In the genomic region with DNA sequence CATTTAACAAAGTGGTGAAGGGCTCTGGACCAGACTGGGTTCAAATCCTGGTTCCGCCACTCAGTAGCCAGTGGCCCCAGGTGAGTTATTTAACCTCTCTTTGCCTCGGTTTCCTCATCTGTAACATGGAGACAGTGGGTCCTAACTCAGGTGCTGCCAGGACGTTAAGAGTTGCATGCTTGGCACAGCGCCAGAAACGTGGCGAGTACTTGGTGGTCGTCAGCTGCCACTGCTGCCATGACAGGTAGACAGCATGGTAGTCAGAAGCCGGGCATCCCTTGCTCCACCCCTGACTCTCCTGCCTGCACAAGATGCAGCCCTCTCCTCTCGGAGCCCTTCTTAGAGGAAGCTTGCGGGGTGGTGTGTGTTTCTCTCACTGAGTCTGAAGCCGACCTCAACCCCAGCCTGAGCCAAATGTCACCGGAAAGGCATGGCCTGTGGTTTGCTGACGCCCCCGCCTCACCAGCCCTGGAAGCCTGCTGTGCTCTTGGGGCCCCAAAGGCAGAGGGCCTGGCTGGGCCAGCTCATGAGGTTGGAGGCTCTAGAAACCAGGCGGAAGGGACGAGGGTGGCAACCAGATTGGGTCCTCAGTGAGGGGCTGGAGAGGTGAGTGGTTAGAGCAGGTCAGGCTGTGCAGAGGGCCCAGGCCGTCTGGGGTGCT, we compare ENCODE assay signal across 8 cellular contexts.
DNase-seq lines count a peak whose midpoint lies in the region; ATAC-seq and TF ChIP-seq lines count a peak whose summit lies in the region.

No MANE protein-coding gene starts in this region.

- H3K79me1 ChIP-seq in trophoblast cell (ENCODE audit: low read length) = no peaks in the 10 kb centered on the region

- no peak overlapping the region for H3K9ac ChIP-seq in trophoblast cell (ENCODE audit: low read length)

- no peak overlapping the region for H3K4me2 ChIP-seq in trophoblast cell (ENCODE audit: low read length)

- DNase-seq in RWPE2 (ENCODE audit: low spot score) (no peak), trophoblast cell (no peak), NCI-H2196 treated with DMSO at 0.1 percent for 48 hours (lab: John Stamatoyannopoulos, UW; ENCODE audit: unreplicated experiment) (no peak), tibial nerve (ENCODE audit: low spot score in 2 of 2) (no peak)
- DNase-seq in activated gamma-delta T cell treated with anti-CD3 and anti-CD28 coated beads, Interleukin-2, amount 50 U/mL, for 16 hours (ENCODE audit: low read depth) = peak; percentile 69

- H3K4me1 ChIP-seq in RWPE2 (ENCODE audit: insufficient read depth, poor library complexity, severe bottlenecking) = no peaks in the 10 kb centered on the region
- H3K4me1 ChIP-seq in trophoblast cell (ENCODE audit: control insufficient read depth in 1 of 2, insufficient read depth in 2 of 2, low read length in 2 of 2) = peaks cover 8 to 9% of the 10 kb centered on the region in 2 experiments
- H3K4me1 ChIP-seq in tibial nerve = peaks cover 0 to 45% (median 18%) of the 10 kb centered on the region in 4 donors

- H2BK5ac ChIP-seq in trophoblast cell (ENCODE audit: low read depth, low read length, poor library complexity) = no peak overlapping the region

- peak overlapping the region; percentile 34 for H2BK12ac ChIP-seq in trophoblast cell (ENCODE audit: low read length)

- H3K36me3 ChIP-seq in RWPE2 (ENCODE audit: low read depth) (no peaks in the 10 kb centered on the region), trophoblast cell (ENCODE audit: control insufficient read depth in 1 of 2, insufficient read depth in 2 of 2, low read length in 2 of 2) (no peaks in the 10 kb centered on the region), tibial nerve (no peaks in the 10 kb centered on the region)

- peak overlapping the region; percentile 2 for H3K14ac ChIP-seq in trophoblast cell (ENCODE audit: low read length)

- no peak overlapping the region for H3K18ac ChIP-seq in trophoblast cell (ENCODE audit: low read length)

- TF ChIP-seq EP300 in tibial nerve (IDR thresholded peaks at IDR 0.05) = no peak

- no CpG with 5 or more reads among the region's 17 CpGs for whole genome bisulfite sequencing in trophoblast cell (ENCODE audit: extremely low coverage, insufficient coverage, insufficient read length)
- 38 to 58% methylated on average over 14 to 17 of the region's 17 CpGs for WGBS in tibial nerve, 2 donors

- no peak overlapping the region for H4K12ac ChIP-seq in trophoblast cell (ENCODE audit: low read depth, low read length)

- no peak overlapping the region for H2BK120ac ChIP-seq in trophoblast cell (ENCODE audit: insufficient read depth, low read length, poor library complexity)

- no peak overlapping the region for H4K91ac ChIP-seq in trophoblast cell (ENCODE audit: low read depth, low read length)

- ATAC-seq in GM21381 (IDR thresholded peaks at IDR 0.05; ENCODE audit: unreplicated experiment) = peak; percentile 59
- 0 out of 3 replicates have a peak, but pooled peaks have one; percentile 5 for ATAC-seq in RWPE2 (ENCODE audit: low read depth)
- ATAC-seq in HG03439 (IDR thresholded peaks at IDR 0.05; ENCODE audit: unreplicated experiment) = no peak
- ATAC-seq in HG03196 (IDR thresholded peaks at IDR 0.05; ENCODE audit: unreplicated experiment) = no peak

- H3K4ac ChIP-seq in trophoblast cell (ENCODE audit: low read depth, low read length) = no peak overlapping the region

- no peak overlapping the region for H3K27ac ChIP-seq in RWPE2 (ENCODE audit: poor library complexity, severe bottlenecking)
- H3K27ac ChIP-seq in trophoblast cell (ENCODE audit: low read depth, low read length) = no peak overlapping the region
- peak overlapping the region in 2 of 4 donors; percentile 20 to 44 for H3K27ac ChIP-seq in tibial nerve

- H4K8ac ChIP-seq in trophoblast cell (ENCODE audit: low read depth, low read length) = no peak overlapping the region

- H3K23ac ChIP-seq in trophoblast cell (ENCODE audit: low read length) = no peak overlapping the region

- no peak overlapping the region for H2AFZ ChIP-seq in trophoblast cell (ENCODE audit: insufficient read depth, low read length, poor library complexity)

- H3K27me3 ChIP-seq in RWPE2 (ENCODE audit: insufficient read depth, poor library complexity, severe bottlenecking) (no peaks in the 10 kb centered on the region), trophoblast cell (ENCODE audit: insufficient read depth, low read length) (no peaks in the 10 kb centered on the region), tibial nerve (no peaks in the 10 kb centered on the region)

- no peak overlapping the region for H3K4me3 ChIP-seq in RWPE2 (ENCODE audit: severe bottlenecking)
- no peak overlapping the region for H3K4me3 ChIP-seq in trophoblast cell (ENCODE audit: low read depth, low read length)
- H3K4me3 ChIP-seq in tibial nerve = no peak overlapping the region

- no peaks in the 10 kb centered on the region for H3K79me2 ChIP-seq in trophoblast cell (ENCODE audit: control insufficient read depth, insufficient read depth, low read length, poor library complexity)

- H3K9me3 ChIP-seq in RWPE2 (ENCODE audit: severe bottlenecking) (no peaks in the 10 kb centered on the region), trophoblast cell (ENCODE audit: insufficient read depth, low read depth, low read length) (no peaks in the 10 kb centered on the region), tibial nerve (no peaks in the 10 kb centered on the region)

- peak overlapping the region; percentile 24 for H2AK5ac ChIP-seq in trophoblast cell (ENCODE audit: low read length)

- TF ChIP-seq CTCF in RWPE2 (IDR thresholded peaks at IDR 0.05; ENCODE audit: poor library complexity, severe bottlenecking) (no peak), tibial nerve (IDR thresholded peaks at IDR 0.05) (no peak)

- no peak for TF ChIP-seq POLR2A in tibial nerve (IDR thresholded peaks at IDR 0.05)

Comparison
In these comparisons a context has a peak if more than half of its experiments do, and no peak if none do; other contexts are left out.
1. ATAC-seq: peak in GM21381 (single experiment) and RWPE2 (single experiment); none in HG03439 (single experiment) and HG03196 (single experiment).